Comparison of ENCODE assay signal across 39 cellular contexts in the genomic region with DNA sequence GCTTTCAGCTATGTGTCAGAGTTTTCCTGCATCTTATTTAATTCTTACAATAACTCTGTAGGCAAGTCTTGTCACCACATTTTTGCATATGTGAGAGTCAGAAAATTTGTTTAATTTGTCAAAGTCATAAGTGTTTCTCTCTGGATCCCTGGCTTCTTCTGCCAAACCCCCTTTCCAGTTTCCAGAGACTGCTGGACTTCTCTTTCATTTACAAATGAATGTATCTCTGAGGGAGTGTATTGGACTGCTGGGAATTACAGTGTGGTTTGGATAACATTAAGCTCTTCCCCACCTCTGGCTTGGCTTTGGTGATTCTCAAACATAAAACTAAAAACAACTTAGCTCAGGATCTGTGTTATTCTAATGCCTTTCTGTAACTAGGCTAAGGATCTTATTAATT.
"Had no signal": no experiment of that assay in that cellular context is flagged by ENCODE, and none has a peak within 500 bp of the region (broad histone marks: within the 10 kb centered on the region; RNA-seq: fewer than 3 reads in every experiment).

No MANE protein-coding gene starts in this region.

- ATAC-seq: activated CD4-positive, alpha-beta T cell treated with anti-CD3 and anti-CD28 coated beads for 36 hours; activated CD4-positive, CD25-positive, alpha-beta regulatory T cell treated with anti-CD3 and anti-CD28 coated beads, Interleukin-2, amount 50 U/mL, for 24 hours; activated CD8-positive, alpha-beta memory T cell treated with anti-CD3 and anti-CD28 coated beads, Interleukin-2, amount 10 ng/mL, durations not matched to agents 7 days and 5 days; activated CD8-positive, alpha-beta T cell treated with anti-CD3 and anti-CD28 coated beads, Interleukin-2, amount 10 ng/mL, durations not matched to agents 7 days and 5 days; activated T-helper 17 cell treated with anti-CD3 and anti-CD28 coated beads, Interleukin-2, amount 50 U/mL, for 72 hours had no signal

- H3K36me3 ChIP-seq: adrenal gland, cardiac muscle cell had no signal

- H3K4me1 Mint-ChIP-seq: activated CD4-positive, alpha-beta memory T cell treated with anti-CD3 and anti-CD28 coated beads, Interleukin-2, amount 10 ng/mL, durations not matched to agents 7 days and 5 days; activated CD4-positive, alpha-beta T cell treated with anti-CD3 and anti-CD28 coated beads for 36 hours; activated CD4-positive, alpha-beta T cell treated with anti-CD3 and anti-CD28 coated beads, Interleukin-2, amount 10 ng/mL, durations not matched to agents 7 days and 5 days; activated CD8-positive, alpha-beta memory T cell treated with anti-CD3 and anti-CD28 coated beads, Interleukin-2, amount 10 ng/mL, durations not matched to agents 7 days and 5 days; activated naive CD8-positive, alpha-beta T cell treated with anti-CD3 and anti-CD28 coated beads for 36 hours; activated T-helper 17 cell treated with anti-CD3 and anti-CD28 coated beads, Interleukin-2, amount 50 U/mL, for 72 hours; brain; central memory CD8-positive, alpha-beta T cell had no signal

- H3K36me3 Mint-ChIP-seq: activated CD8-positive, alpha-beta memory T cell treated with anti-CD3 and anti-CD28 coated beads, Interleukin-2, amount 10 ng/mL, durations not matched to agents 7 days and 5 days; activated naive CD8-positive, alpha-beta T cell treated with anti-CD3 and anti-CD28 coated beads for 36 hours; brain had no signal

- DNase-seq: activated CD4-positive, alpha-beta memory T cell treated with anti-CD3 and anti-CD28 coated beads, Interleukin-2, amount 10 ng/mL, durations not matched to agents 7 days and 5 days; activated CD4-positive, alpha-beta T cell treated with anti-CD3 and anti-CD28 coated beads for 1 hour; activated CD4-positive, alpha-beta T cell treated with anti-CD3 and anti-CD28 coated beads for 36 hours; activated CD4-positive, alpha-beta T cell treated with anti-CD3 and anti-CD28 coated beads for 48 hours; activated CD4-positive, alpha-beta T cell treated with anti-CD3 and anti-CD28 coated beads, Interleukin-2, amount 10 ng/mL, durations not matched to agents 7 days and 5 days; activated CD4-positive, alpha-beta T cell treated with anti-CD3 and anti-CD28 coated beads, Interleukin-2, amount 50 U/mL, for 48 hours; activated CD4-positive, CD25-positive, alpha-beta regulatory T cell; activated CD8-positive, alpha-beta memory T cell treated with anti-CD3 and anti-CD28 coated beads for 24 hours; activated CD8-positive, alpha-beta memory T cell treated with anti-CD3 and anti-CD28 coated beads, Interleukin-2, amount 10 ng/mL, durations not matched to agents 7 days and 5 days; activated CD8-positive, alpha-beta memory T cell treated with anti-CD3 and anti-CD28 coated beads, Interleukin-2, amount 50 U/mL, for 48 hours; activated CD8-positive, alpha-beta T cell treated with anti-CD3 and anti-CD28 coated beads, Interleukin-2, amount 10 ng/mL, durations not matched to agents 7 days and 5 days; activated effector memory CD4-positive, alpha-beta T cell treated with anti-CD3 and anti-CD28 coated beads, Interleukin-2, amount 50 U/mL, for 16 hours; activated gamma-delta T cell treated with Interleukin-2 at 50 U/mL for 16 hours; activated naive CD4-positive, alpha-beta T cell; activated naive CD4-positive, alpha-beta T cell treated with anti-CD3 and anti-CD28 coated beads for 36 hours; activated naive CD4-positive, alpha-beta T cell treated with anti-CD3 and anti-CD28 coated beads, Interleukin-2, amount 50 U/mL, for 16 hours; activated naive CD8-positive, alpha-beta T cell treated with anti-CD3 and anti-CD28 coated beads for 36 hours; activated T-cell treated with anti-CD3 and anti-CD28 coated beads, Interleukin-2, amount 50 U/mL, for 24 hours; activated T-cell treated with anti-CD3 and anti-CD28 coated beads, Interleukin-2, amount 50 U/mL, for 48 hours; adrenal gland; amniotic stem cell; aorta; caudate nucleus; cerebellar nuclear complex; T-helper 1 cell; T-helper 2 cell; T-helper 9 cell had no signal

- H3K9me3 ChIP-seq: adrenal gland had no signal

- FAIRE-seq: astrocyte, bronchial epithelial cell, TTC549 had no signal

- H3K27me3 Mint-ChIP-seq: activated CD4-positive, alpha-beta memory T cell treated with anti-CD3 and anti-CD28 coated beads, Interleukin-2, amount 10 ng/mL, durations not matched to agents 7 days and 5 days; activated CD4-positive, alpha-beta T cell treated with anti-CD3 and anti-CD28 coated beads for 36 hours; activated CD4-positive, alpha-beta T cell treated with anti-CD3 and anti-CD28 coated beads, Interleukin-2, amount 10 ng/mL, durations not matched to agents 7 days and 5 days; activated CD8-positive, alpha-beta memory T cell treated with anti-CD3 and anti-CD28 coated beads, Interleukin-2, amount 10 ng/mL, durations not matched to agents 7 days and 5 days; activated naive CD8-positive, alpha-beta T cell treated with anti-CD3 and anti-CD28 coated beads for 36 hours; activated T-cell treated with anti-CD3 and anti-CD28 coated beads, Interleukin-2, amount 50 U/mL, for 24 hours; activated T-helper 17 cell treated with anti-CD3 and anti-CD28 coated beads, Interleukin-2, amount 50 U/mL, for 72 hours; central memory CD8-positive, alpha-beta T cell had no signal

- H3K27me3 ChIP-seq: adrenal gland, cardiac muscle cell had no signal

- H3K4me1 ChIP-seq: adrenal gland had no signal

- H3K4me3 Mint-ChIP-seq: activated CD4-positive, alpha-beta memory T cell treated with anti-CD3 and anti-CD28 coated beads, Interleukin-2, amount 10 ng/mL, durations not matched to agents 7 days and 5 days; activated CD4-positive, alpha-beta T cell treated with anti-CD3 and anti-CD28 coated beads for 36 hours; activated CD4-positive, alpha-beta T cell treated with anti-CD3 and anti-CD28 coated beads, Interleukin-2, amount 10 ng/mL, durations not matched to agents 7 days and 5 days; activated CD8-positive, alpha-beta memory T cell treated with anti-CD3 and anti-CD28 coated beads, Interleukin-2, amount 10 ng/mL, durations not matched to agents 7 days and 5 days; activated CD8-positive, alpha-beta T cell treated with anti-CD3 and anti-CD28 coated beads, Interleukin-2, amount 10 ng/mL, durations not matched to agents 7 days and 5 days; activated naive CD4-positive, alpha-beta T cell treated with anti-CD3 and anti-CD28 coated beads for 36 hours; activated naive CD8-positive, alpha-beta T cell treated with anti-CD3 and anti-CD28 coated beads for 36 hours; activated T-cell treated with anti-CD3 and anti-CD28 coated beads, Interleukin-2, amount 50 U/mL, for 24 hours; activated T-helper 1 cell treated with anti-CD3 and anti-CD28 coated beads, Interleukin-12 subunit alpha, Interleukin-12 subunit beta, Interleukin-2, Interleukin-4 antibody, amounts not matched to agents 30 ng/mL and 10 ng/mL and 1 ng/mL, durations not matched to agents 14 hours and 24 hours and 36 hours; activated T-helper 17 cell treated with anti-CD3 and anti-CD28 coated beads, Interleukin-2, amount 50 U/mL, for 72 hours; brain; central memory CD8-positive, alpha-beta T cell; T-helper 1 cell treated with Interleukin-12 subunit alpha and Interleukin-12 subunit beta and Interleukin-4 antibody, amounts not matched to agents 30 μg/mL and 1 μg/mL, for 36 hours; T-helper 2 cell treated with Interferon-gamma antibody and Interleukin-4, amounts not matched to agents 5 μg/mL and 100 μg/mL, for 36 hours had no signal

- H3K4me3 ChIP-seq: adrenal gland, cardiac muscle cell had no signal

- H3K27ac Mint-ChIP-seq: activated CD4-positive, alpha-beta memory T cell treated with anti-CD3 and anti-CD28 coated beads, Interleukin-2, amount 10 ng/mL, durations not matched to agents 7 days and 5 days; activated CD4-positive, alpha-beta T cell treated with anti-CD3 and anti-CD28 coated beads for 36 hours; activated CD4-positive, alpha-beta T cell treated with anti-CD3 and anti-CD28 coated beads, Interleukin-2, amount 10 ng/mL, durations not matched to agents 7 days and 5 days; activated CD8-positive, alpha-beta memory T cell treated with anti-CD3 and anti-CD28 coated beads, Interleukin-2, amount 10 ng/mL, durations not matched to agents 7 days and 5 days; activated CD8-positive, alpha-beta T cell treated with anti-CD3 and anti-CD28 coated beads, Interleukin-2, amount 10 ng/mL, durations not matched to agents 7 days and 5 days; activated naive CD4-positive, alpha-beta T cell treated with anti-CD3 and anti-CD28 coated beads for 36 hours; activated naive CD8-positive, alpha-beta T cell treated with anti-CD3 and anti-CD28 coated beads for 36 hours; activated T-cell treated with anti-CD3 and anti-CD28 coated beads, Interleukin-2, amount 50 U/mL, for 24 hours; activated T-helper 1 cell treated with anti-CD3 and anti-CD28 coated beads, Interleukin-12 subunit alpha, Interleukin-12 subunit beta, Interleukin-2, Interleukin-4 antibody, amounts not matched to agents 30 ng/mL and 10 ng/mL and 1 ng/mL, durations not matched to agents 14 hours and 24 hours and 36 hours; activated T-helper 17 cell treated with anti-CD3 and anti-CD28 coated beads, Interleukin-2, amount 50 U/mL, for 72 hours; brain; T-helper 1 cell treated with Interleukin-12 subunit alpha and Interleukin-12 subunit beta and Interleukin-4 antibody, amounts not matched to agents 30 μg/mL and 1 μg/mL, for 36 hours; T-helper 2 cell treated with Interferon-gamma antibody and Interleukin-4, amounts not matched to agents 5 μg/mL and 100 μg/mL, for 36 hours had no signal

- H3K27ac ChIP-seq: adrenal gland, cardiac muscle cell, VCaP had no signal
